Comparison of ENCODE assay signal across 9 cellular contexts in genomic region chr1:22184892-22185612, GRCh38. TPM values are rescaled to one million over a fixed set of nuclear protein-coding genes. Genes with fewer than 3 reads are reported as not detected.
A peak's percentile ranks its signal among the peaks of the same experiment; 100 is the strongest.
DNase-seq lines count a peak whose midpoint lies in the region; ATAC-seq, FAIRE-seq and TF ChIP-seq lines count a peak whose summit lies in the region.
"Had no signal": no experiment of that assay in that cellular context is flagged by ENCODE, and none has a peak within 500 bp of the region (broad histone marks: within the 10 kb centered on the region; RNA-seq: fewer than 3 reads in every experiment).

No MANE protein-coding gene starts in this region.

- DNase-seq in activated naive CD8-positive, alpha-beta T cell treated with anti-CD3 and anti-CD28 coated beads for 36 hours = peak; percentile 18
- DNase-seq in activated naive CD8-positive, alpha-beta T cell treated with anti-CD3 and anti-CD28 coated beads, Interleukin-2, amount 50 U/mL, for 24 hours = no peak
- DNase-seq in NCI-H524 (lab: John Stamatoyannopoulos, UW) (peak; percentile 93 to 97), epithelial cell of esophagus (ENCODE audit: low read depth) (peak; percentile 51), urothelium cell line (ENCODE audit: low spot score) (peak; percentile 35), AG08395 (ENCODE audit: low spot score) (no peak), T1000 (lab: John Stamatoyannopoulos, UW) (no peak)
- no peak for DNase-seq in central memory CD4-positive, alpha-beta T cell

- peaks cover 2% of the 10 kb centered on the region for H3K4me1 Mint-ChIP-seq in activated naive CD8-positive, alpha-beta T cell treated with anti-CD3 and anti-CD28 coated beads for 36 hours
- no peaks in the 10 kb centered on the region for H3K4me1 Mint-ChIP-seq in activated naive CD8-positive, alpha-beta T cell treated with anti-CD3 and anti-CD28 coated beads, Interleukin-2, amount 50 U/mL, for 24 hours

- no peak overlapping the region for H3K27ac Mint-ChIP-seq in activated naive CD8-positive, alpha-beta T cell treated with anti-CD3 and anti-CD28 coated beads for 36 hours
- H3K27ac Mint-ChIP-seq in activated naive CD8-positive, alpha-beta T cell treated with anti-CD3 and anti-CD28 coated beads, Interleukin-2, amount 50 U/mL, for 24 hours = no peak overlapping the region

- no peak for TF ChIP-seq CTCF in epithelial cell of esophagus (IDR thresholded peaks at IDR 0.05; ENCODE audit: insufficient read depth, low read depth, low read length, missing control alignments)

- H3K9me3 Mint-ChIP-seq in activated naive CD8-positive, alpha-beta T cell treated with anti-CD3 and anti-CD28 coated beads for 36 hours = no peaks in the 10 kb centered on the region
- no peaks in the 10 kb centered on the region for H3K9me3 Mint-ChIP-seq in activated naive CD8-positive, alpha-beta T cell treated with anti-CD3 and anti-CD28 coated beads, Interleukin-2, amount 50 U/mL, for 24 hours

- H3K4me3 Mint-ChIP-seq in activated naive CD8-positive, alpha-beta T cell treated with anti-CD3 and anti-CD28 coated beads for 36 hours = no peak overlapping the region
- H3K4me3 Mint-ChIP-seq in activated naive CD8-positive, alpha-beta T cell treated with anti-CD3 and anti-CD28 coated beads, Interleukin-2, amount 50 U/mL, for 24 hours = no peak overlapping the region

- no peaks in the 10 kb centered on the region for H3K36me3 Mint-ChIP-seq in activated naive CD8-positive, alpha-beta T cell treated with anti-CD3 and anti-CD28 coated beads for 36 hours
- no peaks in the 10 kb centered on the region for H3K36me3 Mint-ChIP-seq in activated naive CD8-positive, alpha-beta T cell treated with anti-CD3 and anti-CD28 coated beads, Interleukin-2, amount 50 U/mL, for 24 hours (ENCODE audit: low read depth)

- no peak for ATAC-seq in activated naive CD8-positive, alpha-beta T cell treated with anti-CD3 and anti-CD28 coated beads, Interleukin-2, amount 50 U/mL, for 24 hours

- no peak for FAIRE-seq in urothelium cell line (lab: Jason Lieb, UNC)

- H3K27me3 Mint-ChIP-seq in activated naive CD8-positive, alpha-beta T cell treated with anti-CD3 and anti-CD28 coated beads for 36 hours = peaks cover 43% of the 10 kb centered on the region
- H3K27me3 Mint-ChIP-seq in activated naive CD8-positive, alpha-beta T cell treated with anti-CD3 and anti-CD28 coated beads, Interleukin-2, amount 50 U/mL, for 24 hours = peaks cover 33% of the 10 kb centered on the region

- no peak overlapping the region for H3K4me3 ChIP-seq in epithelial cell of esophagus (ENCODE audit: low read length)
- H3K4me3 ChIP-seq: cardiac muscle cell had no signal

RNA-seq across cellular contexts. Expression of gene WNT4, which starts 42.2 kb away (rescaled TPM):
- not detected for total RNA-seq in activated naive CD8-positive, alpha-beta T cell treated with anti-CD3 and anti-CD28 coated beads for 36 hours
- total RNA-seq: cardiac muscle cell had no signal

Comparison
In these comparisons a context has a peak if more than half of its experiments do, and no peak if none do; other contexts are left out.
1. DNase-seq: peak in activated naive CD8-positive, alpha-beta T cell treated with anti-CD3 and anti-CD28 coated beads for 36 hours (single experiment), NCI-H524 (2 of 2), epithelial cell of esophagus (single experiment) and urothelium cell line (single experiment); none in activated naive CD8-positive, alpha-beta T cell treated with anti-CD3 and anti-CD28 coated beads, Interleukin-2, amount 50 U/mL, for 24 hours (single experiment), AG08395 (single experiment), T1000 (single experiment) and central memory CD4-positive, alpha-beta T cell (single experiment).